Comparison of ENCODE assay signal across 8 cellular contexts in genomic region chr1:109877320-109877771, GRCh38. TPM values are rescaled to one million over a fixed set of nuclear protein-coding genes. Genes with fewer than 3 reads are reported as not detected.
DNase-seq lines count a peak whose midpoint lies in the region; ATAC-seq lines count a peak whose summit lies in the region.

No MANE protein-coding gene starts in this region.

- peaks cover 0 to 3% of the 10 kb centered on the region in 2 donors for H3K27me3 Mint-ChIP-seq in T-cell

- no peaks in the 10 kb centered on the region for H3K36me3 Mint-ChIP-seq in T-cell

- ATAC-seq in HG02973 (IDR thresholded peaks at IDR 0.05; ENCODE audit: unreplicated experiment) = no peak
- no peak for ATAC-seq in GM19351 (IDR thresholded peaks at IDR 0.05; ENCODE audit: unreplicated experiment)
- ATAC-seq in T-cell (replicated peaks in 1 of 4) = no peak

- H3K27ac ChIP-seq in angular gyrus (ENCODE audit: low read depth, low read length) = peak overlapping the region; percentile 85

- no peak overlapping the region for H3K27ac Mint-ChIP-seq in T-cell

- CTCF ChIA-PET in T-cell (lab: Charles Lee) = no interaction called here

- H3K4me1 Mint-ChIP-seq in T-cell = peaks cover 19 to 26% (median 22%) of the 10 kb centered on the region in 3 donors

- no peak overlapping the region for H3K4me3 Mint-ChIP-seq in T-cell

- POLR2A ChIA-PET in T-cell (lab: Charles Lee) = no interaction called here

- DNase-seq in EH (ENCODE audit: low read depth) (peak; percentile 98), hippocampal formation (lab: John Stamatoyannopoulos, UW) (peak; percentile 46 to 63), renal cortical epithelial cell (ENCODE audit: low read depth) (peak; percentile 96), RKO (ENCODE audit: low spot score) (no peak), T-cell (no peak)

- H3K9me3 Mint-ChIP-seq in T-cell = no peaks in the 10 kb centered on the region

RNA-seq across cellular contexts. Expression of gene CSF1, which starts 33.3 kb away (rescaled TPM):
- total RNA-seq in renal cortical epithelial cell (39.2 and 51.3 TPM in 2 replicates), T-cell (1 to 10 TPM; 4.8 to 9.5 (median 8.3) TPM)

Comparison
In these comparisons a context has a peak if more than half of its experiments do, and no peak if none do; other contexts are left out.
1. DNase-seq: peak in EH (single experiment), hippocampal formation (2 of 2) and renal cortical epithelial cell (single experiment); none in RKO (single experiment) and T-cell (0 of 34).